ENCODE assay signal across 8 cellular contexts in the genomic region with DNA sequence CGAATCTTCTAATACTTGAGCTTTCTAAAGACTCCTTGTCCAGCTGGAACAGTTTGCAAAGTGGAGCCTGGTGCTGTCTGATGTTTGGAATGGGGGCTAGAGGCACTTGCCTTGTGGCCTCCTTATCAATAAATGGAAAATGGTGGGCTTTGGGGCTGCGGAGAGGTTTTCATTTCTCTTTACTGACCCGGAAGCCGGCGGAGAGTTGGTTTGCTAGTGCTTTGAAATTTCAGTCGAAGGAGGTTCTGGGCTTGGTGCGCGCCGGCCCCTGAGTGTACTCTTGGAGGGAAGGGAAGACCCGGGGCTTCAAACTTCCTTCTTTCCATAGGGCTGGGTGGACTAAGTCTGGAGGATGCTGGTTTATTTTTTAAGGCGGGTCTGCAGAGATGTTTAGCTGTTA. TPM values are rescaled to one million over a fixed set of nuclear protein-coding genes. Genes with fewer than 3 reads are reported as not detected.
A peak's percentile ranks its signal among the peaks of the same experiment; 100 is the strongest.
DNase-seq lines count a peak whose midpoint lies in the region; ATAC-seq and TF ChIP-seq lines count a peak whose summit lies in the region.

No MANE protein-coding gene starts in this region.

- H3K27ac Mint-ChIP-seq in CD8-positive, alpha-beta T cell = peak overlapping the region; percentile 92
- peak overlapping the region; percentile 93 for H3K27ac Mint-ChIP-seq in dendritic cell treated with granulocyte-macrophage colony-stimulating factor and Interleukin-4, amounts not matched to agents 40 ng/mL and 50 ng/mL, for 4 days

- H3K9me3 ChIP-seq in CD8-positive, alpha-beta T cell (ENCODE audit: low read length) = no peaks in the 10 kb centered on the region
- H3K9me3 ChIP-seq in mesodermal cell (ENCODE audit: control insufficient read depth, low read length) = peaks cover 12% of the 10 kb centered on the region
- no peaks in the 10 kb centered on the region for H3K9me3 ChIP-seq in stomach

- peaks cover 70% of the 10 kb centered on the region for H3K4me1 Mint-ChIP-seq in CD8-positive, alpha-beta T cell (ENCODE audit: low read depth)
- H3K4me1 Mint-ChIP-seq in dendritic cell treated with granulocyte-macrophage colony-stimulating factor and Interleukin-4, amounts not matched to agents 40 ng/mL and 50 ng/mL, for 4 days (ENCODE audit: low read depth) = peaks cover 39% of the 10 kb centered on the region

- no peak for TF ChIP-seq POLR2A in stomach (IDR thresholded peaks at IDR 0.05)

- ATAC-seq in CD8-positive, alpha-beta T cell = no peak

- no peaks in the 10 kb centered on the region for H3K27me3 Mint-ChIP-seq in CD8-positive, alpha-beta T cell (ENCODE audit: low read depth)
- no peaks in the 10 kb centered on the region for H3K27me3 Mint-ChIP-seq in dendritic cell treated with granulocyte-macrophage colony-stimulating factor and Interleukin-4, amounts not matched to agents 40 ng/mL and 50 ng/mL, for 4 days

- DNase-seq in CD8-positive, alpha-beta T cell = peak; percentile 2 to 51 (median 21)
- DNase-seq in HT1080 (ENCODE audit: low read depth) (peak; percentile 36), UCSD-AML1 (lab: John Stamatoyannopoulos, UW; ENCODE audit: unreplicated experiment) (peak; percentile 57), stomach (peak; percentile 40), DMS153 (lab: John Stamatoyannopoulos, UW) (no peak), midbrain (lab: John Stamatoyannopoulos, UW) (no peak)

- no peaks in the 10 kb centered on the region for H3K9me3 Mint-ChIP-seq in CD8-positive, alpha-beta T cell
- H3K9me3 Mint-ChIP-seq in dendritic cell treated with granulocyte-macrophage colony-stimulating factor and Interleukin-4, amounts not matched to agents 40 ng/mL and 50 ng/mL, for 4 days = peaks cover 8% of the 10 kb centered on the region

- H3K27ac ChIP-seq in CD8-positive, alpha-beta T cell (ENCODE audit: low read depth, low read length) = peak overlapping the region; percentile 66
- H3K27ac ChIP-seq in mesodermal cell (ENCODE audit: low read depth, low read length, severe bottlenecking) (peak overlapping the region; percentile 12), stomach (peak overlapping the region; percentile 77 to 91 (median 87))

- no peak for TF ChIP-seq EP300 in stomach (IDR thresholded peaks at IDR 0.05)

- peak overlapping the region; percentile 78 for H3K4me3 ChIP-seq in CD8-positive, alpha-beta T cell (ENCODE audit: low read depth, low read length)
- H3K4me3 ChIP-seq in mesodermal cell (ENCODE audit: extremely low read depth, insufficient read depth, low read length, poor library complexity, severe bottlenecking) = peak overlapping the region; percentile 83
- peak overlapping the region; percentile 78 to 88 (median 82) for H3K4me3 ChIP-seq in stomach

- H3K4me3 Mint-ChIP-seq in CD8-positive, alpha-beta T cell = peak overlapping the region; percentile 91
- peak overlapping the region; percentile 96 for H3K4me3 Mint-ChIP-seq in dendritic cell treated with granulocyte-macrophage colony-stimulating factor and Interleukin-4, amounts not matched to agents 40 ng/mL and 50 ng/mL, for 4 days

- no peaks in the 10 kb centered on the region for H3K27me3 ChIP-seq in CD8-positive, alpha-beta T cell (ENCODE audit: insufficient read depth, low read length)
- no peaks in the 10 kb centered on the region for H3K27me3 ChIP-seq in stomach

- H3K4me1 ChIP-seq in CD8-positive, alpha-beta T cell (ENCODE audit: insufficient read depth, low read length) = peaks cover 32% of the 10 kb centered on the region
- no peaks in the 10 kb centered on the region for H3K4me1 ChIP-seq in mesodermal cell (ENCODE audit: control insufficient read depth, insufficient read depth, low read length, poor library complexity, severe bottlenecking)
- peaks cover 26 to 56% (median 49%) of the 10 kb centered on the region in 4 donors for H3K4me1 ChIP-seq in stomach

- CTCF ChIA-PET in CD8-positive, alpha-beta T cell (lab: Charles Lee) = interaction anchor here (1.0 to 6.2 kb wide), 4 partner anchors 9 to 70 kb away, joined by 3 to 37 read pairs (median 4); no protein-coding TSS in a partner anchor

- peaks cover 5% of the 10 kb centered on the region for H3K36me3 Mint-ChIP-seq in CD8-positive, alpha-beta T cell
- peaks cover 10% of the 10 kb centered on the region for H3K36me3 Mint-ChIP-seq in dendritic cell treated with granulocyte-macrophage colony-stimulating factor and Interleukin-4, amounts not matched to agents 40 ng/mL and 50 ng/mL, for 4 days (ENCODE audit: low read depth)

- intact Hi-C loops in CD8-positive, alpha-beta T cell (cut with DNase I, micrococcal nuclease) = loop anchor here (5.0 to 10.0 kb wide), 3 partner anchors 75 to 675 kb away; a partner anchor contains a TSS
- intact Hi-C loops in dendritic cell treated with granulocyte-macrophage colony-stimulating factor and Interleukin-4, amounts not matched to agents 40 ng/mL and 50 ng/mL, for 4 days (cut with micrococcal nuclease) = no loop called here
- intact Hi-C loops in stomach (cut with DNase I; ENCODE audit: low total_unique reads) = no loop called here

- POLR2A ChIA-PET in CD8-positive, alpha-beta T cell (lab: Charles Lee) = interaction anchor here (1.3 to 1.5 kb wide), 2 partner anchors 24 to 65 kb away, joined by 4 to 8 read pairs; a partner anchor contains a TSS

- 0 to 7% methylated on average over 2 to 5 of the region's 11 CpGs for WGBS in mesodermal cell (ENCODE audit: insufficient coverage in 2 of 2), 2 experiments
- WGBS in stomach, 5 donors = 1% methylated on average over 11 of the region's 11 CpGs

- no peaks in the 10 kb centered on the region for H3K36me3 ChIP-seq in CD8-positive, alpha-beta T cell (ENCODE audit: insufficient read depth, low read length)
- H3K36me3 ChIP-seq in mesodermal cell (ENCODE audit: control insufficient read depth, insufficient read depth, low read length) (peaks cover 6% of the 10 kb centered on the region), stomach (no peaks in the 10 kb centered on the region)

- no peak for TF ChIP-seq CTCF in CD8-positive, alpha-beta T cell (IDR thresholded peaks at IDR 0.05)
- no peak for TF ChIP-seq CTCF in stomach (IDR thresholded peaks at IDR 0.05)

RNA-seq across cellular contexts. Expression of a gene that starts 0.7 kb away (rescaled TPM):
- 10 to 100 TPM; 26.5 to 27.5 TPM for total RNA-seq in CD8-positive, alpha-beta T cell
- 9.5 and 25.3 TPM in 2 replicates for total RNA-seq in HT1080 (2014; rRNA removed; shearing (Covaris generic))
- polyA plus RNA-seq in HT1080 (2015; cell fraction: cytosol; rRNA removed) = 27.2 and 29.1 TPM in 2 replicates
- 9.2 and 9.8 TPM in 2 replicates for polyA plus RNA-seq in HT1080 (2015; cell fraction: nucleus; rRNA removed)
- 14.1 TPM for polyA plus RNA-seq in mesodermal cell (2013, experiment 1 of 2)
- 13.0 TPM for polyA plus RNA-seq in mesodermal cell (2013, experiment 2 of 2)
- total RNA-seq in stomach = 10 to 100 TPM in 4 of 5 donors, 1 to 10 TPM in 1; 1.2 to 68.3 (median 12.9) TPM
- polyA plus RNA-seq in stomach = 10 to 100 TPM; 15.0 to 21.7 (median 16.6) TPM

Comparison
In these comparisons a context has a peak if more than half of its experiments do, and no peak if none do; other contexts are left out.
1. DNase-seq: peak in CD8-positive, alpha-beta T cell (7 of 7), HT1080 (single experiment), UCSD-AML1 (single experiment) and stomach (single experiment); none in DMS153 (single experiment) and midbrain (single experiment).
2. H3K27ac ChIP-seq: peak in every context shown above with its lines; median percentile 87 in stomach; 66 in CD8-positive, alpha-beta T cell; 12 in mesodermal cell.
3. intact Hi-C loops: an anchor here in CD8-positive, alpha-beta T cell (5.0 to 10.0 kb wide); none called in dendritic cell treated with granulocyte-macrophage colony-stimulating factor and Interleukin-4, amounts not matched to agents 40 ng/mL and 50 ng/mL, for 4 days and stomach.
4. Peak in every context shown above with its lines, with median percentiles within 50 percentile points of each other: H3K4me3 ChIP-seq.